ENCODE assay signal across 24 cellular contexts in the genomic region with DNA sequence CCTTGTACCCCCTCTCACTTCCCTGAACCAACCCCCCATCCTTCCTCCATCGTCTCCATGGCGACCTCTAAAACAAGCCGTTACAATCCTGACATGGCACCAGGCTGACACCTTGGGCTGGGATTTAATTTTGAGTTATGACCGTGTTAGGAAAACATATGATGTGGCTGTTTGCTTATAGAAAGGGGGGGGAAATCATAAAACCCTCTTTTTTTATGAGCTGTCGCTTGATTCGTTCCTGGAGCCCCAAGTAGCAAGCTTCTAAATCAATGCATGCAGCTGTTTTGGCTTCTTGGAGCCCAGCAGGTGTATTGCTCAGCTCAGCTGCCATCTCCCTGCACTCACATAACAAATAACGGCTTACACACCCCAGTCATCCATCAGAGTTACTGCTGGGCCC.
DNase-seq lines count a peak whose midpoint lies in the region; FAIRE-seq and TF ChIP-seq lines count a peak whose summit lies in the region.
"Had no signal": no experiment of that assay in that cellular context is flagged by ENCODE, and none has a peak within 500 bp of the region (broad histone marks: within the 10 kb centered on the region; RNA-seq: fewer than 3 reads in every experiment).

No MANE protein-coding gene starts in this region.

- no peak overlapping the region for H3K4me3 Mint-ChIP-seq in H9
- H3K4me3 Mint-ChIP-seq in mesothelial cell of epicardium, result no peak overlapping the region
- no peak overlapping the region for H3K4me3 Mint-ChIP-seq in chondrocyte (ENCODE audit: unreplicated experiment)
- H3K4me3 Mint-ChIP-seq: activated CD4-positive, alpha-beta T cell treated with anti-CD3 and anti-CD28 coated beads, Interleukin-2, amount 10 ng/mL, durations not matched to agents 24 days and 14 days; neural crest cell; stimulated activated memory B cell treated with anti-CD40 and anti-IgM and Interleukin-4, amounts not matched to agents 10 μg/mL and 1 μg/mL and 100 μg/mL, for 72 hours had no signal

- no peak overlapping the region for H2BK5ac ChIP-seq in H9 (ENCODE audit: insufficient read length, low read length)

- H3K4me2 ChIP-seq in H9 (ENCODE audit: insufficient read depth, insufficient read length, low read length), result no peak overlapping the region
- H3K4me2 ChIP-seq: BLaER1 treated with 17β-estradiol and CSF1 and Interleukin-3, amounts not matched to agents 10 nM and 100 nM; KMS-11 had no signal

- H3K4me1 ChIP-seq in H9 (ENCODE audit: insufficient read depth, low read length), result peaks cover 17% of the 10 kb centered on the region
- peaks cover 49% of the 10 kb centered on the region for H3K4me1 ChIP-seq in SJCRH30
- H3K4me1 ChIP-seq: BLaER1 treated with 17β-estradiol and CSF1 and Interleukin-3, amounts not matched to agents 10 nM and 100 nM; Caco-2; lower lobe of right lung; right lobe of liver had no signal

- no peak overlapping the region for H2BK20ac ChIP-seq in H9 (ENCODE audit: low read depth, low read length, poor library complexity, severe bottlenecking)

- H2AK5ac ChIP-seq in H9 (ENCODE audit: insufficient read length, low read length), result no peak overlapping the region

- H2BK120ac ChIP-seq in H9 (ENCODE audit: low read depth, low read length, poor library complexity, severe bottlenecking), result no peak overlapping the region

- no CpG with 5 or more reads among the region's 7 CpGs for WGBS in H9 (ENCODE audit: extremely low coverage, insufficient read length, low lambda C conversion rate)

- H3K4me1 Mint-ChIP-seq in H9 (peaks cover 42 to 57% of the 10 kb centered on the region in 2 experiments), mesothelial cell of epicardium (peaks cover 58% of the 10 kb centered on the region), chondrocyte (ENCODE audit: low read depth) (peaks cover 2% of the 10 kb centered on the region)
- H3K4me1 Mint-ChIP-seq: activated CD4-positive, alpha-beta T cell treated with anti-CD3 and anti-CD28 coated beads, Interleukin-2, amount 10 ng/mL, durations not matched to agents 24 days and 14 days; stimulated activated memory B cell treated with anti-CD40 and anti-IgM and Interleukin-4, amounts not matched to agents 10 μg/mL and 1 μg/mL and 100 μg/mL, for 72 hours had no signal

- no peak for DNase-seq in H9
- peak; percentile 6 to 91 (median 57) for DNase-seq in NCI-H1417 (lab: John Stamatoyannopoulos, UW)
- DNase-seq in SJCRH30, result peak; percentile 88 to 96
- DNase-seq in mesothelial cell of epicardium (ENCODE audit: low spot score in 2 of 2, unreplicated experiment in 2 of 2), result no peak
- DNase-seq in chondrocyte (ENCODE audit: low spot score), result no peak
- DNase-seq in superior temporal gyrus (ENCODE audit: extremely low spot score), result no peak
- no peak for DNase-seq in RCC 7860 (ENCODE audit: low spot score)
- DNase-seq: activated CD4-positive, alpha-beta T cell treated with anti-CD3 and anti-CD28 coated beads, Interleukin-2, amount 10 ng/mL, durations not matched to agents 24 days and 14 days; activated naive CD4-positive, alpha-beta T cell treated with Interleukin-2 at 50 U/mL for 16 hours; Caco-2; cerebellar nuclear complex; effector CD4-positive, alpha-beta T cell; lower lobe of right lung; NCI-H226; OCI-M1; right lobe of liver; stimulated activated CD4-positive, alpha-beta T cell treated with anti-CD3 and anti-CD28 coated beads, Interleukin-4, amount 100 ng/mL, for 24 hours; substantia nigra; T-helper 9 cell had no signal

- FAIRE-seq in RCC 7860 (lab: Jason Lieb, UNC), result no peak

- H3K36me3 Mint-ChIP-seq in H9 (ENCODE audit: insufficient read depth in 1 of 3, low read depth in 3 of 3) (no peaks in the 10 kb centered on the region), mesothelial cell of epicardium (no peaks in the 10 kb centered on the region), chondrocyte (ENCODE audit: low read depth) (no peaks in the 10 kb centered on the region)
- H3K36me3 Mint-ChIP-seq: stimulated activated memory B cell treated with anti-CD40 and anti-IgM and Interleukin-4, amounts not matched to agents 10 μg/mL and 1 μg/mL and 100 μg/mL, for 72 hours had no signal

- H3K27ac ChIP-seq in H9 (ENCODE audit: insufficient read length, low read depth, low read length) (no peak overlapping the region), SJCRH30 (peak overlapping the region; percentile 86)
- H3K27ac ChIP-seq: BLaER1 treated with 17β-estradiol and CSF1 and Interleukin-3, amounts not matched to agents 10 nM and 100 nM; KMS-11; lower lobe of right lung; right lobe of liver had no signal

- H3K23me2 ChIP-seq in H9 (ENCODE audit: insufficient read length, low read depth, low read length, poor library complexity, severe bottlenecking), result no peaks in the 10 kb centered on the region

- H3K36me3 ChIP-seq in SJCRH30, result no peaks in the 10 kb centered on the region
- H3K36me3 ChIP-seq: BLaER1 treated with 17β-estradiol and CSF1 and Interleukin-3, amounts not matched to agents 10 nM and 100 nM; lower lobe of right lung; right lobe of liver had no signal

- no peaks in the 10 kb centered on the region for H3K79me2 ChIP-seq in H9 (ENCODE audit: insufficient read depth, low read length)

- no peak overlapping the region for H4K8ac ChIP-seq in H9 (replicated peaks; ENCODE audit: insufficient read length, low read depth, low read length)

- H3K9me3 Mint-ChIP-seq in H9 (no peaks in the 10 kb centered on the region; a peak in 1 of 5 replicates), mesothelial cell of epicardium (peaks cover 5% of the 10 kb centered on the region), chondrocyte (ENCODE audit: low read depth) (no peaks in the 10 kb centered on the region)

- H3K9ac ChIP-seq in H9 (ENCODE audit: extremely low read depth, insufficient read length, low read length), result no peak overlapping the region
- H3K9ac ChIP-seq: BLaER1 treated with 17β-estradiol and CSF1 and Interleukin-3, amounts not matched to agents 10 nM and 100 nM; KMS-11 had no signal

- no peak overlapping the region for H2BK15ac ChIP-seq in H9 (ENCODE audit: low read depth, low read length)

- no peaks in the 10 kb centered on the region for H4K20me1 ChIP-seq in H9 (ENCODE audit: control insufficient read depth, insufficient read depth, insufficient read length)
- H4K20me1 ChIP-seq: BLaER1 treated with 17β-estradiol and CSF1 and Interleukin-3, amounts not matched to agents 10 nM and 100 nM had no signal

- no peak overlapping the region for H3K4ac ChIP-seq in H9 (ENCODE audit: low read depth, low read length)

- H3K9me3 ChIP-seq in H9 (ENCODE audit: control insufficient read depth, low read depth, low read length) (no peaks in the 10 kb centered on the region), SJCRH30 (replicated peaks) (no peaks in the 10 kb centered on the region)
- H3K9me3 ChIP-seq: BLaER1 treated with 17β-estradiol and CSF1 and Interleukin-3, amounts not matched to agents 10 nM and 100 nM; Caco-2; lower lobe of right lung; right lobe of liver had no signal

- H3K14ac ChIP-seq in H9 (ENCODE audit: insufficient read depth, low read length), result no peak overlapping the region

- no peaks in the 10 kb centered on the region for H3K27me3 ChIP-seq in H9 (ENCODE audit: insufficient read depth, low read length)
- H3K27me3 ChIP-seq in SJCRH30, result no peaks in the 10 kb centered on the region
- H3K27me3 ChIP-seq: BLaER1 treated with 17β-estradiol and CSF1 and Interleukin-3, amounts not matched to agents 10 nM and 100 nM; right lobe of liver had no signal

- H4K91ac ChIP-seq in H9 (ENCODE audit: insufficient read length, low read depth, low read length), result no peak overlapping the region

- TF ChIP-seq CTCF in H9 (conservative IDR thresholded peaks at IDR 0.05), result no peak
- no peak for TF ChIP-seq CTCF in mesothelial cell of epicardium (IDR thresholded peaks at IDR 0.05; ENCODE audit: unreplicated experiment)
- no peak for TF ChIP-seq CTCF in chondrocyte (IDR thresholded peaks at IDR 0.05)

- H3K56ac ChIP-seq in H9 (ENCODE audit: insufficient read length, low read depth, low read length), result no peak overlapping the region

- no peak overlapping the region for H3K23ac ChIP-seq in H9 (ENCODE audit: insufficient read length, low read depth, low read length)

- H3T11ph ChIP-seq in H9 (ENCODE audit: low read length), result no peak overlapping the region

- H3K27me3 Mint-ChIP-seq in H9 (ENCODE audit: low read depth), result no peaks in the 10 kb centered on the region
- peaks cover 16% of the 10 kb centered on the region for H3K27me3 Mint-ChIP-seq in mesothelial cell of epicardium (ENCODE audit: low read depth)
- no peaks in the 10 kb centered on the region for H3K27me3 Mint-ChIP-seq in chondrocyte (ENCODE audit: low read depth)
- H3K27me3 Mint-ChIP-seq: activated CD4-positive, alpha-beta T cell treated with anti-CD3 and anti-CD28 coated beads, Interleukin-2, amount 10 ng/mL, durations not matched to agents 24 days and 14 days; stimulated activated memory B cell treated with anti-CD40 and anti-IgM and Interleukin-4, amounts not matched to agents 10 μg/mL and 1 μg/mL and 100 μg/mL, for 72 hours had no signal

- no peaks in the 10 kb centered on the region for H3K79me1 ChIP-seq in H9 (ENCODE audit: insufficient read depth, low read depth, low read length, poor library complexity, severe bottlenecking)

- H3K27ac Mint-ChIP-seq in H9 (peak overlapping the region; percentile 11 to 62 (median 50); a peak in 4 of 7 replicates), mesothelial cell of epicardium (peak overlapping the region; percentile 36), chondrocyte (ENCODE audit: unreplicated experiment) (no peak overlapping the region)
- H3K27ac Mint-ChIP-seq: activated CD4-positive, alpha-beta T cell treated with anti-CD3 and anti-CD28 coated beads, Interleukin-2, amount 10 ng/mL, durations not matched to agents 24 days and 14 days; progenitor cell of endocrine pancreas; stimulated activated memory B cell treated with anti-CD40 and anti-IgM and Interleukin-4, amounts not matched to agents 10 μg/mL and 1 μg/mL and 100 μg/mL, for 72 hours had no signal

- no peak overlapping the region for H3K4me3 ChIP-seq in SJCRH30
- H3K4me3 ChIP-seq: BLaER1 treated with 17β-estradiol and CSF1 and Interleukin-3, amounts not matched to agents 10 nM and 100 nM; lower lobe of right lung; right lobe of liver had no signal

- no peak overlapping the region for H2AFZ ChIP-seq in H9 (ENCODE audit: low read length)

- H3K18ac ChIP-seq in H9 (ENCODE audit: insufficient read length, low read depth, low read length), result no peak overlapping the region

- no peak overlapping the region for H2BK12ac ChIP-seq in H9 (ENCODE audit: insufficient read length, low read depth, low read length)

- H4K5ac ChIP-seq in H9 (ENCODE audit: insufficient read length, low read depth, low read length), result no peak overlapping the region

Comparison
In these comparisons a context has a peak if more than half of its experiments do, and no peak if none do; other contexts are left out.
1. DNase-seq: peak in NCI-H1417 (3 of 3) and SJCRH30 (2 of 2); none in H9 (single experiment), mesothelial cell of epicardium (0 of 2), chondrocyte (single experiment), superior temporal gyrus (single experiment) and RCC 7860 (single experiment).